In genomic region chr9:19511694-19512093, GRCh38 we compare ENCODE assay signal across 16 cellular contexts.
"Had no signal": no experiment of that assay in that cellular context is flagged by ENCODE, and none has a peak within 500 bp of the region (broad histone marks: within the 10 kb centered on the region; RNA-seq: fewer than 3 reads in every experiment).

No MANE protein-coding gene starts in this region.

- DNase-seq: effector CD8-positive, alpha-beta T cell; heart left ventricle; hippocampal formation; mammary epithelial cell; natural killer cell; ovary; small intestine; stimulated activated CD4-positive, alpha-beta T cell treated with anti-CD3 and anti-CD28 coated beads, Interleukin-12 subunit alpha, Interleukin-12 subunit beta, amount 100 ng/mL, for 4 hours; stimulated activated naive CD4-positive, alpha-beta T cell; stomach; tibial artery; upper lobe of left lung; uterus had no signal

- H3K4me3 ChIP-seq: coronary artery, heart left ventricle, ovary, right atrium auricular region, stomach, tibial artery, upper lobe of left lung, uterus had no signal

- H3K27ac ChIP-seq: coronary artery, heart left ventricle, ovary, right atrium auricular region, stomach, tibial artery, upper lobe of left lung, uterus had no signal

- ATAC-seq: heart left ventricle, left lobe of liver, natural killer cell had no signal

- H3K27me3 ChIP-seq: ovary, right atrium auricular region, tibial artery, upper lobe of left lung, uterus had no signal
